7 cellular contexts compared by ENCODE assay signal in the genomic region with DNA sequence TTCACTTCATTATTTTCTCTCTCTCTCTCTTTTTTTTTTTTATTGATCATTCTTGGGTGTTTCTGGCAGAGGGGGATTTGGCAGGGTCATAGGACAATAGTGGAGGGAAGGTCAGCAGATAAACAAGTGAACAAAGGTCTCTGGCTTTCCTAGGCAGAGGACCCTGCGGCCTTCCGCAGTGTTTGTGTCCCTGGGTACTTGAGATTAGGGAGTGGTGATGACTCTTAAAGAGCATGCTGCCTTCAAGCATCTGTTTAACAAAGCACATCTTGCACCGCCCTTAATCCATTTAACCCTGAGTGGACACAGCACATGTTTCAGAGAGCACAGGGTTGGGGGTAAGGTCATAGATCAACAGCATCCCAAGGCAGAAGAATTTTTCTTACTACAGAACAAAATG. TPM values are rescaled to one million over a fixed set of nuclear protein-coding genes. Genes with fewer than 3 reads are reported as not detected.
"Had no signal": no experiment of that assay in that cellular context is flagged by ENCODE, and none has a peak within 500 bp of the region (broad histone marks: within the 10 kb centered on the region; RNA-seq: fewer than 3 reads in every experiment).

No MANE protein-coding gene starts in this region.

RNA-seq across cellular contexts. Expression of a gene that starts 42.1 kb away (rescaled TPM):
- total RNA-seq: GM23248, H1, H4, H7, H9, HFFc6 had no signal
- polyA plus RNA-seq: GM23248, GM23338 had no signal

RNA-seq across cellular contexts. Expression of a gene that starts 53.1 kb away (rescaled TPM):
- total RNA-seq: GM23248, H1, H7, H9, HFFc6 had no signal
- polyA plus RNA-seq: GM23248, GM23338 had no signal
